9 cellular contexts compared by ENCODE assay signal in genomic region chr19:58513213-58513693, GRCh38. TPM values are rescaled to one million over a fixed set of nuclear protein-coding genes. Genes with fewer than 3 reads are reported as not detected.
A peak's percentile ranks its signal among the peaks of the same experiment; 100 is the strongest.
DNase-seq lines count a peak whose midpoint lies in the region; ATAC-seq and TF ChIP-seq lines count a peak whose summit lies in the region.
"Had no signal": no experiment of that assay in that cellular context is flagged by ENCODE, and none has a peak within 500 bp of the region (broad histone marks: within the 10 kb centered on the region; RNA-seq: fewer than 3 reads in every experiment).

No MANE protein-coding gene starts in this region.

- H3K9me3 ChIP-seq in ES-I3 (ENCODE audit: control insufficient read depth, insufficient read depth, low read length) (no peaks in the 10 kb centered on the region), OCI-LY1 (ENCODE audit: low read length) (no peaks in the 10 kb centered on the region), gastrocnemius medialis (no peaks in the 10 kb centered on the region)
- H3K9me3 ChIP-seq: HAP-1 had no signal

- H3K4me3 ChIP-seq in OCI-LY1 (ENCODE audit: low read depth, low read length, poor library complexity, severe bottlenecking) (peak overlapping the region; percentile 89), epithelial cell of proximal tubule (ENCODE audit: low read depth, low read length) (peak overlapping the region; percentile 66), gastrocnemius medialis (no peak overlapping the region)

- H3F3A ChIP-seq in OCI-LY1 (ENCODE audit: insufficient read depth, low read length) = no peaks in the 10 kb centered on the region

- no peak for DNase-seq in epithelial cell of proximal tubule (ENCODE audit: low read depth)
- no peak for DNase-seq in gastrocnemius medialis
- no peak for DNase-seq in stimulated activated CD4-positive, alpha-beta T cell treated with anti-CD3 and anti-CD28 coated beads, Interleukin-2, amount 100 ng/mL, for 48 hours
- no peak for DNase-seq in occipital lobe (lab: John Stamatoyannopoulos, UW)
- DNase-seq in epidermal melanocyte (ENCODE audit: insufficient read length, low spot score) = no peak
- no peak for DNase-seq in stimulated activated naive CD4-positive, alpha-beta T cell (lab: John Stamatoyannopoulos, UW)

- H3K36me3 ChIP-seq in ES-I3 (ENCODE audit: insufficient read depth, low read length) = no peaks in the 10 kb centered on the region
- H3K36me3 ChIP-seq in OCI-LY1 (ENCODE audit: insufficient read depth, low read length) = peaks cover 9% of the 10 kb centered on the region
- H3K36me3 ChIP-seq in gastrocnemius medialis = peaks cover 0 to 15% of the 10 kb centered on the region in 2 donors

- peaks cover 8% of the 10 kb centered on the region; the same call in 1 of the 2 replicates for H3K4me1 ChIP-seq in ES-I3 (ENCODE audit: insufficient read depth, low read length)
- peaks cover 36% of the 10 kb centered on the region for H3K4me1 ChIP-seq in OCI-LY1 (ENCODE audit: insufficient read depth, low read length, severe bottlenecking)
- peaks cover 22 to 27% of the 10 kb centered on the region in 2 donors for H3K4me1 ChIP-seq in gastrocnemius medialis

- intact Hi-C loops in gastrocnemius medialis (cut with DNase I; ENCODE audit: low total_unique reads) = no loop called here

- H3K79me2 ChIP-seq in OCI-LY1 (ENCODE audit: insufficient read depth, low read length) = peaks cover 5% of the 10 kb centered on the region; the same call in 1 of the 2 replicates

- no peak for ATAC-seq in gastrocnemius medialis

- peak overlapping the region; percentile 87 for H3K4me2 ChIP-seq in OCI-LY1 (ENCODE audit: low read length)

- no peak for TF ChIP-seq POLR2A in gastrocnemius medialis (IDR thresholded peaks at IDR 0.05)

- H3K9ac ChIP-seq in ES-I3 (ENCODE audit: low read depth, low read length) (peak overlapping the region; percentile 44; the same call in 1 of the 2 replicates), OCI-LY1 (ENCODE audit: low read length) (peak overlapping the region; percentile 73)

- H3K27me3 ChIP-seq in OCI-LY1 (ENCODE audit: insufficient read depth, low read length) (no peaks in the 10 kb centered on the region), gastrocnemius medialis (no peaks in the 10 kb centered on the region)

- H2AFZ ChIP-seq in OCI-LY1 (ENCODE audit: low read length) = no peak overlapping the region; the same call in 1 of the 2 replicates

- in situ Hi-C loops in gastrocnemius medialis (cut with MboI; ENCODE audit: low sequenced_read_pairs in 4 of 4) = no loop called here

- H4K20me1 ChIP-seq in OCI-LY1 (ENCODE audit: insufficient read depth, low read length) = no peaks in the 10 kb centered on the region

- no peak for TF ChIP-seq CTCF in OCI-LY1 (IDR thresholded peaks at IDR 0.05; ENCODE audit: low read length)
- TF ChIP-seq CTCF in epithelial cell of proximal tubule (conservative IDR thresholded peaks at IDR 0.05; ENCODE audit: low read depth, low read length) = no peak
- TF ChIP-seq CTCF in gastrocnemius medialis (IDR thresholded peaks at IDR 0.05 in 4 of 5, conservative IDR thresholded peaks at IDR 0.05 in 1 of 5) = no peak

- H3K27ac ChIP-seq in OCI-LY1 (ENCODE audit: low read depth, low read length, poor library complexity, severe bottlenecking) = peak overlapping the region; percentile 46
- peak overlapping the region in 3 of 4 donors; percentile 66 to 69 (median 66) for H3K27ac ChIP-seq in gastrocnemius medialis

- no peaks in the 10 kb centered on the region for H3K9me2 ChIP-seq in OCI-LY1 (ENCODE audit: low read depth, low read length)

RNA-seq across cellular contexts. Expression of gene SLC27A5, which starts 1.5 kb away (rescaled TPM):
- total RNA-seq in epithelial cell of proximal tubule = 14.8 and 15.8 TPM in 2 replicates
- 1 to 10 TPM; 2.0 to 9.1 (median 4.6) TPM for total RNA-seq in gastrocnemius medialis
- 4.1 TPM for total RNA-seq in occipital lobe

RNA-seq across cellular contexts. Expression of gene ZBTB45, which starts 6.4 kb away (rescaled TPM):
- total RNA-seq in epithelial cell of proximal tubule (18.2 and 23.7 TPM in 2 replicates), gastrocnemius medialis (10 to 100 TPM in 2 of 4 donors, 1 to 10 TPM in 2; 5.9 to 12.2 (median 9.6) TPM), occipital lobe (5.0 TPM)

RNA-seq across cellular contexts. Expression of gene TRIM28, which starts 30.6 kb away (rescaled TPM):
- total RNA-seq in epithelial cell of proximal tubule (454 and 661 TPM in 2 replicates), gastrocnemius medialis (100 to 1,000 TPM; 145 to 239 (median 191) TPM), occipital lobe (276 TPM)

RNA-seq across cellular contexts. Expression of gene ZNF446, which starts 37.1 kb away (rescaled TPM):
- total RNA-seq in epithelial cell of proximal tubule = 8.6 and 9.7 TPM in 2 replicates
- 10 to 100 TPM in 1 of 4 donors, 1 to 10 TPM in 3; 7.5 to 13.1 (median 8.9) TPM for total RNA-seq in gastrocnemius medialis
- 7.5 TPM for total RNA-seq in occipital lobe

RNA-seq across cellular contexts. Expression of gene CHMP2A, which starts 41.7 kb away (rescaled TPM):
- 70.1 and 137 TPM in 2 replicates for total RNA-seq in epithelial cell of proximal tubule
- 100 to 1,000 TPM in 2 of 4 donors, 10 to 100 TPM in 2; 82.3 to 165 (median 113) TPM for total RNA-seq in gastrocnemius medialis
- 47.7 TPM for total RNA-seq in occipital lobe

Comparison
In these comparisons a context has a peak if more than half of its experiments do, and no peak if none do; other contexts are left out.
1. H3K4me3 ChIP-seq: peak in OCI-LY1 (single experiment) and epithelial cell of proximal tubule (single experiment); none in gastrocnemius medialis (0 of 4).